ENCODE assay signal across 1 cellular context in the genomic region with DNA sequence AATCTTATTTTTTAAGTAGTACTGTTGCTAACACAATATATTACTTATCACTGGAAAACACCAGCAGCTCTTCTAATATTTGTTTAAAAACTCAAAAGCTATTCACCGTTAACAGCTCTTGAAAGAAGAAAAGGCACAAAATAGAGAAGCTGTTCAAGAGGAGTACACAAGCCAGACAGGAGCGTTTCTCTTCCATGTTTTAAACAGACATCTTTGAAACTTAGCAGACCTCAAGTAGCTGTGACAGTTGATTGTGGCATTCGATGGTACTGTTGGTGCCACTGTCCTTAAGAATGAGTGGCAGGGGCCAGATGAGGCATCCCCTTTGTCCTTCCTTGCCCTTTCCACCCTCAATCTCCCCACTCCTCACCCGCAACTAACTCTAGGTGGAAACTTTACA.
TF ChIP-seq lines count a peak whose summit lies in the region.

No MANE protein-coding gene starts in this region.

TF ChIP-seq in H1, 55 proteins besides CTCF, POLR2A, EP300 and RAD21 (continued from another document):
- TF ChIP-seq, protein P1, sequence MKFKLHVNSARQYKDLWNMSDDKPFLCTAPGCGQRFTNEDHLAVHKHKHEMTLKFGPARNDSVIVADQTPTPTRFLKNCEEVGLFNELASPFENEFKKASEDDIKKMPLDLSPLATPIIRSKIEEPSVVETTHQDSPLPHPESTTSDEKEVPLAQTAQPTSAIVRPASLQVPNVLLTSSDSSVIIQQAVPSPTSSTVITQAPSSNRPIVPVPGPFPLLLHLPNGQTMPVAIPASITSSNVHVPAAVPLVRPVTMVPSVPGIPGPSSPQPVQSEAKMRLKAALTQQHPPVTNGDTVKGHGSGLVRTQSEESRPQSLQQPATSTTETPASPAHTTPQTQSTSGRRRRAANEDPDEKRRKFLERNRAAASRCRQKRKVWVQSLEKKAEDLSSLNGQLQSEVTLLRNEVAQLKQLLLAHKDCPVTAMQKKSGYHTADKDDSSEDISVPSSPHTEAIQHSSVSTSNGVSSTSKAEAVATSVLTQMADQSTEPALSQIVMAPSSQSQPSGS (IDR thresholded peaks at IDR 0.05; ENCODE audit: low read length), result no peak
- no peak for TF ChIP-seq RXRA (IDR thresholded peaks at IDR 0.05; ENCODE audit: insufficient read depth, low read depth, low read length)
- no peak for TF ChIP-seq TAF7 (optimal IDR thresholded peaks at IDR 0.05; ENCODE audit: borderline replicate concordance, low read depth, low read length)
- TF ChIP-seq CHD1 (IDR thresholded peaks at IDR 0.05; ENCODE audit: low read depth, low read length), result no peak
- TF ChIP-seq SUZ12 (IDR thresholded peaks at IDR 0.05; ENCODE audit: low read length), result no peak
- no peak for TF ChIP-seq TCF12 (IDR thresholded peaks at IDR 0.05; ENCODE audit: low read depth, low read length)
- TF ChIP-seq RBBP5 (IDR thresholded peaks at IDR 0.05; ENCODE audit: borderline replicate concordance, low read depth, low read length), result no peak
- TF ChIP-seq JUND (IDR thresholded peaks at IDR 0.05; ENCODE audit: low read length), result no peak
TF ChIP-seq in H1: peak in this region for 0.
